25 cellular contexts compared by ENCODE assay signal in genomic region chr13:32209670-32210069, GRCh38.
A peak's percentile ranks its signal among the peaks of the same experiment; 100 is the strongest.
DNase-seq lines count a peak whose midpoint lies in the region; ATAC-seq and TF ChIP-seq lines count a peak whose summit lies in the region.
"Had no signal": no experiment of that assay in that cellular context is flagged by ENCODE, and none has a peak within 500 bp of the region (broad histone marks: within the 10 kb centered on the region; RNA-seq: fewer than 3 reads in every experiment).

No MANE protein-coding gene starts in this region.

- peak; percentile 67 for ATAC-seq in Right ventricle myocardium inferior
- ATAC-seq in left lobe of liver: peak; percentile 31
- ATAC-seq in GM18867 (IDR thresholded peaks at IDR 0.05; ENCODE audit: unreplicated experiment): no peak
- ATAC-seq: HepG2; naive thymus-derived CD8-positive, alpha-beta T cell; stimulated activated memory B cell treated with anti-CD40 and anti-IgM and Interleukin-4, amounts not matched to agents 10 μg/mL and 1 μg/mL and 100 μg/mL, for 72 hours had no signal

- no peak for DNase-seq in Right ventricle myocardium inferior (ENCODE audit: missing footprints)
- no peak for DNase-seq in cardiac septum (ENCODE audit: low spot score)
- DNase-seq in fibroblast of villous mesenchyme (ENCODE audit: low read depth): peak; percentile 47
- DNase-seq in left lobe of liver (ENCODE audit: low spot score): no peak
- no peak for DNase-seq in NCI-H1436 treated with DMSO at 0.1 percent for 48 hours (lab: John Stamatoyannopoulos, UW)
- no peak for DNase-seq in NCI-H187 treated with DMSO at 0.1 percent for 48 hours (lab: John Stamatoyannopoulos, UW)
- DNase-seq in hepatic stellate cell (ENCODE audit: low spot score): no peak
- DNase-seq: activated B cell treated with CpG ODN at 0.5 μM for 24 hours; activated CD4-positive, alpha-beta T cell treated with anti-CD3 and anti-CD28 coated beads, Interleukin-2, amount 50 U/mL, for 1 hour; activated effector memory CD4-positive, alpha-beta T cell treated with Interleukin-2 at 50 U/mL for 16 hours; activated T-cell treated with anti-CD3 and anti-CD28 coated beads, Interleukin-2, amount 50 U/mL, for 1 hour; anterior cingulate cortex; CD4-positive, alpha-beta T cell; H9; islet precursor cell; Karpas-422; naive thymus-derived CD8-positive, alpha-beta T cell; NCI-H2081; NCI-H526; T-helper 1 cell; upper lobe of left lung had no signal

- H3K4me3 ChIP-seq in fibroblast of villous mesenchyme (ENCODE audit: low read depth, low read length): no peak overlapping the region
- H3K4me3 ChIP-seq: SK-N-MC, upper lobe of left lung had no signal

- no peak for TF ChIP-seq CTCF in fibroblast of villous mesenchyme (IDR thresholded peaks at IDR 0.05; ENCODE audit: insufficient read depth, low read depth, low read length)

- intact Hi-C loops in Right ventricle myocardium inferior (cut with DNase I) (no loop called here), cardiac septum (cut with DNase I) (no loop called here)
